1 cellular context compared by ENCODE assay signal in the genomic region with DNA sequence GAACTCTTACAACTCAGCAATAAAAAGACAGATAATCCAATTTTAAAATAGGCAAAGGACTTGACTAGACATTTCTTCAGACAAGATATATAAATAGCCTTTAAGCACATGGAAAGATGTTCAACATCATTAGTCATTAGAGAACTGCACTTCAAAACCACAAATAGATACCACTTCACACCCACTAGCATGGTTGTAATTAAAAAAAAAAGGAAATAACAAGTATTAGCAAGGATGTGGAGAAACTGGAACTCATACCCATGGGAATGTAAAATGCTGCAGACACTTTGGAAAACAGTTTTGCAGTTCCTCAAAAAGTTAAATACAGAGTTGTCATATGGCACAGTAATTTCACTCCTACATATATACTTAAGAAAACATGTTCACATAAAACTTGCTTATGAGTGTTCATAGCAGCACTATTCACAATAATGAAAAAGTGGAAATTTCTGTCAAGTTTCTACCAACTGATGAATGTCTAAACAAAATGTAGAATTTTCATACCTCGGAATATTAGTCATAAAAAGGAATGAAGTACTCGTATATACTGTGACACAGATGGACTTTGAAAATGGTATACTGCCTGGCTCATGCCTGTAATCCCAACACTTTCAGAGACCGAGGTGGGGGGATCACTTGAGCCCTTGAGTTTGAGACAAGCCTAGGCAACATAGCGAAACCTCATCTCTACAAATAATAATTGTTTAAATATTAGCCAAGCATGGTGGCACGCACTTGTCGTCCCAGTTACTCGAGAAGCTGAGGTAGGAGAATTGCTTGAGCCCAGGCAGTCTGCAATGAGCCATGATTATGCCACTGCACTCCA.
TF ChIP-seq lines count a peak whose summit lies in the region.

No MANE protein-coding gene starts in this region.

TF ChIP-seq in GM12878, 131 proteins besides CTCF, POLR2A, EP300 and RAD21 (continued from another document and continues in another):
- TF ChIP-seq, protein P1, sequence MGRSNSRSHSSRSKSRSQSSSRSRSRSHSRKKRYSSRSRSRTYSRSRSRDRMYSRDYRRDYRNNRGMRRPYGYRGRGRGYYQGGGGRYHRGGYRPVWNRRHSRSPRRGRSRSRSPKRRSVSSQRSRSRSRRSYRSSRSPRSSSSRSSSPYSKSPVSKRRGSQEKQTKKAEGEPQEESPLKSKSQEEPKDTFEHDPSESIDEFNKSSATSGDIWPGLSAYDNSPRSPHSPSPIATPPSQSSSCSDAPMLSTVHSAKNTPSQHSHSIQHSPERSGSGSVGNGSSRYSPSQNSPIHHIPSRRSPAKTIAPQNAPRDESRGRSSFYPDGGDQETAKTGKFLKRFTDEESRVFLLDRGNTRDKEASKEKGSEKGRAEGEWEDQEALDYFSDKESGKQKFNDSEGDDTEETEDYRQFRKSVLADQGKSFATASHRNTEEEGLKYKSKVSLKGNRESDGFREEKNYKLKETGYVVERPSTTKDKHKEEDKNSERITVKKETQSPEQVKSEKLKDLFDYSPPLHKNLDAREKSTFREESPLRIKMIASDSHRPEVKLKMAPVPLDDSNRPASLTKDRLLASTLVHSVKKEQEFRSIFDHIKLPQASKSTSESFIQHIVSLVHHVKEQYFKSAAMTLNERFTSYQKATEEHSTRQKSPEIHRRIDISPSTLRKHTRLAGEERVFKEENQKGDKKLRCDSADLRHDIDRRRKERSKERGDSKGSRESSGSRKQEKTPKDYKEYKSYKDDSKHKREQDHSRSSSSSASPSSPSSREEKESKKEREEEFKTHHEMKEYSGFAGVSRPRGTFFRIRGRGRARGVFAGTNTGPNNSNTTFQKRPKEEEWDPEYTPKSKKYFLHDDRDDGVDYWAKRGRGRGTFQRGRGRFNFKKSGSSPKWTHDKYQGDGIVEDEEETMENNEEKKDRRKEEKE (IDR thresholded peaks at IDR 0.05) = no peak
- TF ChIP-seq CBX5 (IDR thresholded peaks at IDR 0.05; ENCODE audit: low read depth) = no peak
- no peak for TF ChIP-seq CHD1 (IDR thresholded peaks at IDR 0.05; ENCODE audit: low read depth, low read length)
- TF ChIP-seq SMAD1 (IDR thresholded peaks at IDR 0.05; ENCODE audit: low read depth, partially characterized antibody) = no peak
- TF ChIP-seq LARP7 (IDR thresholded peaks at IDR 0.05) = no peak
- TF ChIP-seq SIX5 (IDR thresholded peaks at IDR 0.05; ENCODE audit: low read depth, low read length, severe bottlenecking) = no peak
- no peak for TF ChIP-seq MYC (IDR thresholded peaks at IDR 0.05; ENCODE audit: insufficient read depth, insufficient read length, insufficient replicate concordance, low read length, severe bottlenecking)
- peak; percentile 47; the same call in 1 of the 2 replicates for TF ChIP-seq JUNB (IDR thresholded peaks at IDR 0.05)
- TF ChIP-seq, protein P2, sequence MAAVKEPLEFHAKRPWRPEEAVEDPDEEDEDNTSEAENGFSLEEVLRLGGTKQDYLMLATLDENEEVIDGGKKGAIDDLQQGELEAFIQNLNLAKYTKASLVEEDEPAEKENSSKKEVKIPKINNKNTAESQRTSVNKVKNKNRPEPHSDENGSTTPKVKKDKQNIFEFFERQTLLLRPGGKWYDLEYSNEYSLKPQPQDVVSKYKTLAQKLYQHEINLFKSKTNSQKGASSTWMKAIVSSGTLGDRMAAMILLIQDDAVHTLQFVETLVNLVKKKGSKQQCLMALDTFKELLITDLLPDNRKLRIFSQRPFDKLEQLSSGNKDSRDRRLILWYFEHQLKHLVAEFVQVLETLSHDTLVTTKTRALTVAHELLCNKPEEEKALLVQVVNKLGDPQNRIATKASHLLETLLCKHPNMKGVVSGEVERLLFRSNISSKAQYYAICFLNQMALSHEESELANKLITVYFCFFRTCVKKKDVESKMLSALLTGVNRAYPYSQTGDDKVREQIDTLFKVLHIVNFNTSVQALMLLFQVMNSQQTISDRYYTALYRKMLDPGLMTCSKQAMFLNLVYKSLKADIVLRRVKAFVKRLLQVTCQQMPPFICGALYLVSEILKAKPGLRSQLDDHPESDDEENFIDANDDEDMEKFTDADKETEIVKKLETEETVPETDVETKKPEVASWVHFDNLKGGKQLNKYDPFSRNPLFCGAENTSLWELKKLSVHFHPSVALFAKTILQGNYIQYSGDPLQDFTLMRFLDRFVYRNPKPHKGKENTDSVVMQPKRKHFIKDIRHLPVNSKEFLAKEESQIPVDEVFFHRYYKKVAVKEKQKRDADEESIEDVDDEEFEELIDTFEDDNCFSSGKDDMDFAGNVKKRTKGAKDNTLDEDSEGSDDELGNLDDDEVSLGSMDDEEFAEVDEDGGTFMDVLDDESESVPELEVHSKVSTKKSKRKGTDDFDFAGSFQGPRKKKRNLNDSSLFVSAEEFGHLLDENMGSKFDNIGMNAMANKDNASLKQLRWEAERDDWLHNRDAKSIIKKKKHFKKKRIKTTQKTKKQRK (IDR thresholded peaks at IDR 0.05; ENCODE audit: low read depth, low read length) = no peak
- no peak for TF ChIP-seq TAF1 (IDR thresholded peaks at IDR 0.05; ENCODE audit: borderline replicate concordance, low read depth, low read length)
- no peak for TF ChIP-seq PML (IDR thresholded peaks at IDR 0.05; ENCODE audit: low read length)
- TF ChIP-seq, protein P3, sequence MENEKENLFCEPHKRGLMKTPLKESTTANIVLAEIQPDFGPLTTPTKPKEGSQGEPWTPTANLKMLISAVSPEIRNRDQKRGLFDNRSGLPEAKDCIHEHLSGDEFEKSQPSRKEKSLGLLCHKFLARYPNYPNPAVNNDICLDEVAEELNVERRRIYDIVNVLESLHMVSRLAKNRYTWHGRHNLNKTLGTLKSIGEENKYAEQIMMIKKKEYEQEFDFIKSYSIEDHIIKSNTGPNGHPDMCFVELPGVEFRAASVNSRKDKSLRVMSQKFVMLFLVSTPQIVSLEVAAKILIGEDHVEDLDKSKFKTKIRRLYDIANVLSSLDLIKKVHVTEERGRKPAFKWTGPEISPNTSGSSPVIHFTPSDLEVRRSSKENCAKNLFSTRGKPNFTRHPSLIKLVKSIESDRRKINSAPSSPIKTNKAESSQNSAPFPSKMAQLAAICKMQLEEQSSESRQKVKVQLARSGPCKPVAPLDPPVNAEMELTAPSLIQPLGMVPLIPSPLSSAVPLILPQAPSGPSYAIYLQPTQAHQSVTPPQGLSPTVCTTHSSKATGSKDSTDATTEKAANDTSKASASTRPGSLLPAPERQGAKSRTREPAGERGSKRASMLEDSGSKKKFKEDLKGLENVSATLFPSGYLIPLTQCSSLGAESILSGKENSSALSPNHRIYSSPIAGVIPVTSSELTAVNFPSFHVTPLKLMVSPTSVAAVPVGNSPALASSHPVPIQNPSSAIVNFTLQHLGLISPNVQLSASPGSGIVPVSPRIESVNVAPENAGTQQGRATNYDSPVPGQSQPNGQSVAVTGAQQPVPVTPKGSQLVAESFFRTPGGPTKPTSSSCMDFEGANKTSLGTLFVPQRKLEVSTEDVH (IDR thresholded peaks at IDR 0.05; ENCODE audit: low read depth, partially characterized antibody) = no peak
- no peak for TF ChIP-seq WRNIP1 (IDR thresholded peaks at IDR 0.05; ENCODE audit: borderline replicate concordance, low read depth, low read length)
- TF ChIP-seq, protein P4, sequence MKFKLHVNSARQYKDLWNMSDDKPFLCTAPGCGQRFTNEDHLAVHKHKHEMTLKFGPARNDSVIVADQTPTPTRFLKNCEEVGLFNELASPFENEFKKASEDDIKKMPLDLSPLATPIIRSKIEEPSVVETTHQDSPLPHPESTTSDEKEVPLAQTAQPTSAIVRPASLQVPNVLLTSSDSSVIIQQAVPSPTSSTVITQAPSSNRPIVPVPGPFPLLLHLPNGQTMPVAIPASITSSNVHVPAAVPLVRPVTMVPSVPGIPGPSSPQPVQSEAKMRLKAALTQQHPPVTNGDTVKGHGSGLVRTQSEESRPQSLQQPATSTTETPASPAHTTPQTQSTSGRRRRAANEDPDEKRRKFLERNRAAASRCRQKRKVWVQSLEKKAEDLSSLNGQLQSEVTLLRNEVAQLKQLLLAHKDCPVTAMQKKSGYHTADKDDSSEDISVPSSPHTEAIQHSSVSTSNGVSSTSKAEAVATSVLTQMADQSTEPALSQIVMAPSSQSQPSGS (IDR thresholded peaks at IDR 0.05; ENCODE audit: low read length) = no peak
- TF ChIP-seq EGR1 (IDR thresholded peaks at IDR 0.05; ENCODE audit: borderline replicate concordance in 1 of 2, low read depth in 2 of 2, low read length in 2 of 2) = no peak
- TF ChIP-seq SUZ12 (IDR thresholded peaks at IDR 0.05; ENCODE audit: unreplicated experiment) = no peak
- no peak for TF ChIP-seq PAX5 (IDR thresholded peaks at IDR 0.05; ENCODE audit: borderline replicate concordance, low read depth, low read length)
- no peak for TF ChIP-seq YBX1 (IDR thresholded peaks at IDR 0.05)
- no peak for TF ChIP-seq RELA (IDR thresholded peaks at IDR 0.05; ENCODE audit: borderline replicate concordance, partially characterized antibody)
- no peak for TF ChIP-seq TCF7 (IDR thresholded peaks at IDR 0.05; ENCODE audit: borderline replicate concordance)
- no peak for TF ChIP-seq CEBPB (IDR thresholded peaks at IDR 0.05; ENCODE audit: borderline replicate concordance in 1 of 2, low read depth in 2 of 2, low read length in 2 of 2)
- TF ChIP-seq TBL1XR1 (IDR thresholded peaks at IDR 0.05; ENCODE audit: low read depth, low read length) = no peak
- no peak for TF ChIP-seq GABPA (IDR thresholded peaks at IDR 0.05; ENCODE audit: low read depth)
- no peak for TF ChIP-seq BRCA1 (IDR thresholded peaks at IDR 0.05; ENCODE audit: low read depth, low read length)
- TF ChIP-seq KLF5 (IDR thresholded peaks at IDR 0.05; ENCODE audit: partially characterized antibody) = no peak
- TF ChIP-seq MTA2 (IDR thresholded peaks at IDR 0.05; ENCODE audit: low read depth) = peak; percentile 92
- TF ChIP-seq GATAD2B (conservative IDR thresholded peaks at IDR 0.05; ENCODE audit: low read depth) = no peak
- TF ChIP-seq ATF7 (IDR thresholded peaks at IDR 0.05; ENCODE audit: low read depth) = peak; percentile 68
- no peak for TF ChIP-seq EZH2 (IDR thresholded peaks at IDR 0.05; ENCODE audit: borderline replicate concordance, control insufficient read depth, low read depth, low read length)
- peak; percentile 86; the same call in 1 of the 2 replicates for TF ChIP-seq ZNF217 (IDR thresholded peaks at IDR 0.05)
- no peak for TF ChIP-seq RFX5 (IDR thresholded peaks at IDR 0.05; ENCODE audit: low read depth, low read length)
- TF ChIP-seq, protein P5, sequence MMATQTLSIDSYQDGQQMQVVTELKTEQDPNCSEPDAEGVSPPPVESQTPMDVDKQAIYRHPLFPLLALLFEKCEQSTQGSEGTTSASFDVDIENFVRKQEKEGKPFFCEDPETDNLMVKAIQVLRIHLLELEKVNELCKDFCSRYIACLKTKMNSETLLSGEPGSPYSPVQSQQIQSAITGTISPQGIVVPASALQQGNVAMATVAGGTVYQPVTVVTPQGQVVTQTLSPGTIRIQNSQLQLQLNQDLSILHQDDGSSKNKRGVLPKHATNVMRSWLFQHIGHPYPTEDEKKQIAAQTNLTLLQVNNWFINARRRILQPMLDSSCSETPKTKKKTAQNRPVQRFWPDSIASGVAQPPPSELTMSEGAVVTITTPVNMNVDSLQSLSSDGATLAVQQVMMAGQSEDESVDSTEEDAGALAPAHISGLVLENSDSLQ (IDR thresholded peaks at IDR 0.05) = no peak
- TF ChIP-seq, protein P6, sequence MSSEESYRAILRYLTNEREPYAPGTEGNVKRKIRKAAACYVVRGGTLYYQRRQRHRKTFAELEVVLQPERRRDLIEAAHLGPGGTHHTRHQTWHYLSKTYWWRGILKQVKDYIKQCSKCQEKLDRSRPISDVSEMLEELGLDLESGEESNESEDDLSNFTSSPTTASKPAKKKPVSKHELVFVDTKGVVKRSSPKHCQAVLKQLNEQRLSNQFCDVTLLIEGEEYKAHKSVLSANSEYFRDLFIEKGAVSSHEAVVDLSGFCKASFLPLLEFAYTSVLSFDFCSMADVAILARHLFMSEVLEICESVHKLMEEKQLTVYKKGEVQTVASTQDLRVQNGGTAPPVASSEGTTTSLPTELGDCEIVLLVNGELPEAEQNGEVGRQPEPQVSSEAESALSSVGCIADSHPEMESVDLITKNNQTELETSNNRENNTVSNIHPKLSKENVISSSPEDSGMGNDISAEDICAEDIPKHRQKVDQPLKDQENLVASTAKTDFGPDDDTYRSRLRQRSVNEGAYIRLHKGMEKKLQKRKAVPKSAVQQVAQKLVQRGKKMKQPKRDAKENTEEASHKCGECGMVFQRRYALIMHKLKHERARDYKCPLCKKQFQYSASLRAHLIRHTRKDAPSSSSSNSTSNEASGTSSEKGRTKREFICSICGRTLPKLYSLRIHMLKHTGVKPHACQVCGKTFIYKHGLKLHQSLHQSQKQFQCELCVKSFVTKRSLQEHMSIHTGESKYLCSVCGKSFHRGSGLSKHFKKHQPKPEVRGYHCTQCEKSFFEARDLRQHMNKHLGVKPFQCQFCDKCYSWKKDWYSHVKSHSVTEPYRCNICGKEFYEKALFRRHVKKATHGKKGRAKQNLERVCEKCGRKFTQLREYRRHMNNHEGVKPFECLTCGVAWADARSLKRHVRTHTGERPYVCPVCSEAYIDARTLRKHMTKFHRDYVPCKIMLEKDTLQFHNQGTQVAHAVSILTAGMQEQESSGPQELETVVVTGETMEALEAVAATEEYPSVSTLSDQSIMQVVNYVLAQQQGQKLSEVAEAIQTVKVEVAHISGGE (CRISPR knock-in tag; IDR thresholded peaks at IDR 0.05) = no peak
- TF ChIP-seq, protein P7, sequence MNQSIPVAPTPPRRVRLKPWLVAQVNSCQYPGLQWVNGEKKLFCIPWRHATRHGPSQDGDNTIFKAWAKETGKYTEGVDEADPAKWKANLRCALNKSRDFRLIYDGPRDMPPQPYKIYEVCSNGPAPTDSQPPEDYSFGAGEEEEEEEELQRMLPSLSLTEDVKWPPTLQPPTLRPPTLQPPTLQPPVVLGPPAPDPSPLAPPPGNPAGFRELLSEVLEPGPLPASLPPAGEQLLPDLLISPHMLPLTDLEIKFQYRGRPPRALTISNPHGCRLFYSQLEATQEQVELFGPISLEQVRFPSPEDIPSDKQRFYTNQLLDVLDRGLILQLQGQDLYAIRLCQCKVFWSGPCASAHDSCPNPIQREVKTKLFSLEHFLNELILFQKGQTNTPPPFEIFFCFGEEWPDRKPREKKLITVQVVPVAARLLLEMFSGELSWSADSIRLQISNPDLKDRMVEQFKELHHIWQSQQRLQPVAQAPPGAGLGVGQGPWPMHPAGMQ (IDR thresholded peaks at IDR 0.05; ENCODE audit: borderline replicate concordance) = no peak; the same call in 1 of the 2 replicates
- peak; percentile 91 to 92 for TF ChIP-seq IKZF2 (IDR thresholded peaks at IDR 0.05)
- TF ChIP-seq NR2C1 (IDR thresholded peaks at IDR 0.05) = no peak
- TF ChIP-seq ZNF384 (IDR thresholded peaks at IDR 0.05; ENCODE audit: borderline replicate concordance, low read depth, low read length) = peak; percentile 43; the same call in 1 of the 2 replicates
- TF ChIP-seq TCF12 (IDR thresholded peaks at IDR 0.05; ENCODE audit: low read depth, low read length) = no peak
- TF ChIP-seq, protein P8, sequence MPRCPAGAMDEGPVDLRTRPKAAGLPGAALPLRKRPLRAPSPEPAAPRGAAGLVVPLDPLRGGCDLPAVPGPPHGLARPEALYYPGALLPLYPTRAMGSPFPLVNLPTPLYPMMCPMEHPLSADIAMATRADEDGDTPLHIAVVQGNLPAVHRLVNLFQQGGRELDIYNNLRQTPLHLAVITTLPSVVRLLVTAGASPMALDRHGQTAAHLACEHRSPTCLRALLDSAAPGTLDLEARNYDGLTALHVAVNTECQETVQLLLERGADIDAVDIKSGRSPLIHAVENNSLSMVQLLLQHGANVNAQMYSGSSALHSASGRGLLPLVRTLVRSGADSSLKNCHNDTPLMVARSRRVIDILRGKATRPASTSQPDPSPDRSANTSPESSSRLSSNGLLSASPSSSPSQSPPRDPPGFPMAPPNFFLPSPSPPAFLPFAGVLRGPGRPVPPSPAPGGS (IDR thresholded peaks at IDR 0.05; ENCODE audit: borderline replicate concordance, insufficient read depth, low read depth, low read length, poor library complexity, severe bottlenecking) = no peak
- TF ChIP-seq SPI1 (IDR thresholded peaks at IDR 0.05; ENCODE audit: borderline replicate concordance, insufficient read depth, low read depth, low read length) = no peak
- no peak for TF ChIP-seq RAD51 (IDR thresholded peaks at IDR 0.05)
- no peak for TF ChIP-seq ZZZ3 (IDR thresholded peaks at IDR 0.05; ENCODE audit: control insufficient read depth, insufficient read length, low read depth)
